24 cellular contexts compared by ENCODE assay signal in the genomic region with DNA sequence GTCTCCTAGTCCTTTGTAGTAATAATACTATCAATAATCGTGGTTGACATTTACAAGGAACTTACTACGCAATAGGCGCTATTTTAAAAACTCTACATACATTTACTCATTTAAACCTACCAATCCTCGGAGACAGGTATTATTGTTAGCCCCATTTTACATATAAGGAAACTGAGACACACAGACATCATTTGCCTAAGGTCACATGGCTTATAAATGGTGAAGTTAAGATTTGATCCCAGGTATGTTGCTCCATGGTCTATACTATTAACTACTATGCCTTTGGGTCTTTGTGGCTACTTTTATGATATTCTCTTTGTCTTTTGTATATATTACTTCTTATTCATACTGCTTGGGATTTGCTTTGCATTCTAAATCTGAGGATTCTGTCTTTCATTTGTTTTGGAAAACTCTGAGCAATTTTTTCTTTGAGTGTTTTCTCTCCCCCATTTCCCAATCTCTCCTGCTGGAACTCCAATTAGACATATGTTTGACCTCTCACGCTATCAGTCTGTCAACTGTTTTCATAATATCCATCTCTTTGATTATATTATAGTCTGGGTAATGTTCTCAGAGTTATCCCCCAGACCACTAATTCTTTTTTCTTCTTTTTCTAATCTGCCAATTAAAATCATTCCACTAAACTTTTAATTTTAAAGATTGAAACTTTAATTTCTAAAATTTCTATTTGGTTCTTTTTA.
"Had no signal": no experiment of that assay in that cellular context is flagged by ENCODE, and none has a peak within 500 bp of the region (broad histone marks: within the 10 kb centered on the region; RNA-seq: fewer than 3 reads in every experiment).

No MANE protein-coding gene starts in this region.

- FAIRE-seq: keratinocyte had no signal

- H3K4me3 ChIP-seq: coronary artery, gastrocnemius medialis, lower lobe of right lung, prostate gland, right atrium auricular region, skin epidermis, spleen, thoracic aorta, transverse colon, upper lobe of right lung, uterus had no signal

- H3K36me3 Mint-ChIP-seq: natural killer cell treated with Interleukin-12 subunit alpha and Interleukin-12 subunit beta and Interleukin-15 and Interleukin-18, amount 100 ng/mL, for 72 hours had no signal

- H3K9me3 Mint-ChIP-seq: natural killer cell treated with Interleukin-12 subunit alpha and Interleukin-12 subunit beta and Interleukin-15 and Interleukin-18, amount 100 ng/mL, for 72 hours; neural crest cell; stimulated activated naive CD8-positive, alpha-beta T cell treated with anti-CD3 and anti-CD28 coated beads, Interleukin-15, Interleukin-2, amounts not matched to agents 100 ng/mL and 50 ng/mL, for 24 hours had no signal

- ATAC-seq: effector memory CD8-positive, alpha-beta T cell; esophagus mucosa; gastrocnemius medialis; left ventricle myocardium superior; lower lobe of right lung; natural killer cell treated with Interleukin-12 subunit alpha and Interleukin-12 subunit beta and Interleukin-15 and Interleukin-18, amount 100 ng/mL, for 72 hours; stimulated activated naive B cell treated with anti-CD40 and anti-IgM and Interleukin-4, amounts not matched to agents 10 μg/mL and 1 μg/mL and 100 μg/mL, for 72 hours; upper lobe of right lung had no signal

- H3K27me3 Mint-ChIP-seq: stimulated activated naive B cell treated with anti-CD40 and anti-IgM and Interleukin-4, amounts not matched to agents 10 μg/mL and 1 μg/mL and 100 μg/mL, for 72 hours; stimulated activated naive CD8-positive, alpha-beta T cell treated with anti-CD3 and anti-CD28 coated beads, Interleukin-15, Interleukin-2, amounts not matched to agents 100 ng/mL and 50 ng/mL, for 24 hours had no signal

- H3K27ac ChIP-seq: coronary artery, epithelial cell of prostate, gastrocnemius medialis, lower lobe of right lung, prostate gland, right atrium auricular region, skin epidermis, spleen, upper lobe of right lung, uterus had no signal

- H3K27me3 ChIP-seq: gastrocnemius medialis, neutrophil, right atrium auricular region, spleen, transverse colon, upper lobe of right lung, uterus had no signal

- H3K4me3 Mint-ChIP-seq: effector memory CD8-positive, alpha-beta T cell; natural killer cell treated with Interleukin-12 subunit alpha and Interleukin-12 subunit beta and Interleukin-15 and Interleukin-18, amount 100 ng/mL, for 72 hours; neural crest cell; stimulated activated naive B cell treated with anti-CD40 and anti-IgM and Interleukin-4, amounts not matched to agents 10 μg/mL and 1 μg/mL and 100 μg/mL, for 72 hours; stimulated activated naive CD8-positive, alpha-beta T cell treated with anti-CD3 and anti-CD28 coated beads, Interleukin-15, Interleukin-2, amounts not matched to agents 100 ng/mL and 50 ng/mL, for 24 hours had no signal

- H3K9me3 ChIP-seq: gastrocnemius medialis, lower lobe of right lung, neutrophil, prostate gland, thoracic aorta, upper lobe of right lung, uterus had no signal

- H3K27ac Mint-ChIP-seq: effector memory CD8-positive, alpha-beta T cell; natural killer cell treated with Interleukin-12 subunit alpha and Interleukin-12 subunit beta and Interleukin-15 and Interleukin-18, amount 100 ng/mL, for 72 hours; stimulated activated naive B cell treated with anti-CD40 and anti-IgM and Interleukin-4, amounts not matched to agents 10 μg/mL and 1 μg/mL and 100 μg/mL, for 72 hours; stimulated activated naive CD8-positive, alpha-beta T cell treated with anti-CD3 and anti-CD28 coated beads, Interleukin-15, Interleukin-2, amounts not matched to agents 100 ng/mL and 50 ng/mL, for 24 hours had no signal

- H3K36me3 ChIP-seq: gastrocnemius medialis, lower lobe of right lung, neutrophil, prostate gland, right atrium auricular region, spleen, thoracic aorta, transverse colon, upper lobe of right lung, uterus had no signal

- H3K4me1 ChIP-seq: right atrium auricular region had no signal

- DNase-seq: effector memory CD8-positive, alpha-beta T cell; foreskin fibroblast; gastrocnemius medialis; head of caudate nucleus; left ventricle myocardium superior; lower lobe of right lung; spleen; stimulated activated CD4-positive, alpha-beta T cell treated with anti-CD3 and anti-CD28 coated beads, Interleukin-2, amount 100 ng/mL, for 48 hours; stimulated activated naive B cell treated with anti-CD40 and anti-IgM and Interleukin-4, amounts not matched to agents 10 μg/mL and 1 μg/mL and 100 μg/mL, for 72 hours; transverse colon; upper lobe of right lung; uterus had no signal
